Comparison of ENCODE assay signal across 27 cellular contexts in genomic region chr9:73741316-73741715, GRCh38.
"Had no signal": no experiment of that assay in that cellular context is flagged by ENCODE, and none has a peak within 500 bp of the region (broad histone marks: within the 10 kb centered on the region; RNA-seq: fewer than 3 reads in every experiment).

No MANE protein-coding gene starts in this region.

- H3K4me1 ChIP-seq: SJCRH30 had no signal

- H3K27ac ChIP-seq: KMS-11, SJCRH30 had no signal

- H3K9me3 ChIP-seq: SJCRH30 had no signal

- DNase-seq: activated CD4-positive, alpha-beta T cell treated with anti-CD3 and anti-CD28 coated beads, Interleukin-2, amount 10 ng/mL, durations not matched to agents 24 days and 14 days; activated CD4-positive, alpha-beta T cell treated with anti-CD3 and anti-CD28 coated beads, Interleukin-2, amount 50 U/mL, for 4 hours; activated CD8-positive, alpha-beta T cell treated with anti-CD3 and anti-CD28 coated beads for 36 hours; activated gamma-delta T cell; activated naive CD4-positive, alpha-beta T cell treated with anti-CD3 and anti-CD28 coated beads for 36 hours; activated T-cell treated with anti-CD3 and anti-CD28 coated beads, Interleukin-2, amount 50 U/mL, for 24 hours; anterior cingulate cortex; caudate nucleus; cerebellar nuclear complex; MM.1S; NCI-H1092 treated with DMSO at 0.1 percent for 48 hours; NCI-H1436; NCI-H1694; NCI-H1930; NCI-H2081 treated with DMSO at 0.1 percent for 48 hours; NCI-H2171 treated with DMSO at 0.1 percent for 48 hours; NCI-H2227 treated with DMSO at 0.1 percent for 48 hours; NCI-H446; NCI-H510A treated with DMSO at 0.1 percent for 48 hours; NCI-H526 treated with DMSO at 0.1 percent for 48 hours; NCI-H774; SHP77; SJCRH30; T1000 had no signal

- ATAC-seq: activated CD8-positive, alpha-beta T cell treated with anti-CD3 and anti-CD28 coated beads for 36 hours; activated naive CD4-positive, alpha-beta T cell treated with anti-CD3 and anti-CD28 coated beads, Interleukin-2, amount 50 U/mL, for 72 hours; Panc1 had no signal

- H3K27me3 ChIP-seq: SJCRH30 had no signal

- H3K4me3 ChIP-seq: SJCRH30 had no signal
